Comparison of ENCODE assay signal across 18 cellular contexts in genomic region chr3:104825116-104825515, GRCh38.
DNase-seq lines count a peak whose midpoint lies in the region; ATAC-seq, FAIRE-seq and TF ChIP-seq lines count a peak whose summit lies in the region.
"Had no signal": no experiment of that assay in that cellular context is flagged by ENCODE, and none has a peak within 500 bp of the region (broad histone marks: within the 10 kb centered on the region; RNA-seq: fewer than 3 reads in every experiment).

No MANE protein-coding gene starts in this region.

- peak; percentile 28 for DNase-seq in DMS 273 treated with DMSO at 0.1 percent for 48 hours (lab: John Stamatoyannopoulos, UW)
- DNase-seq in NCI-H1417 treated with DMSO at 0.1 percent for 48 hours (lab: John Stamatoyannopoulos, UW): peak; percentile 46
- DNase-seq in brain pericyte (ENCODE audit: low read depth, low spot score): peak; percentile 92
- DNase-seq in neural crest cell (ENCODE audit: low read depth, low spot score): no peak
- DNase-seq in HTR-8/SVneo (ENCODE audit: insufficient read length, low spot score): no peak
- DNase-seq in NCI-H345 treated with DMSO at 0.1 percent for 48 hours (lab: John Stamatoyannopoulos, UW; ENCODE audit: unreplicated experiment): no peak
- no peak for DNase-seq in activated CD4-positive, CD25-positive, alpha-beta regulatory T cell (lab: John Stamatoyannopoulos, UW)
- DNase-seq: activated CD8-positive, alpha-beta memory T cell treated with anti-CD3 and anti-CD28 coated beads for 24 hours; activated gamma-delta T cell treated with Interleukin-2 at 50 U/mL for 16 hours; brain microvascular endothelial cell; effector CD8-positive, alpha-beta T cell; gastrocnemius medialis; NCI-H1105 treated with DMSO at 0.1 percent for 48 hours; stimulated activated CD4-positive, alpha-beta T cell treated with anti-CD3 and anti-CD28 coated beads, Interleukin-2, amount 100 ng/mL, for 48 hours had no signal

- H3K27me3 Mint-ChIP-seq in neural crest cell (ENCODE audit: low read depth): no peaks in the 10 kb centered on the region

- peak overlapping the region; percentile 70 for H3K27ac Mint-ChIP-seq in neural crest cell (ENCODE audit: unreplicated experiment)

- no peak for TF ChIP-seq CTCF in neural crest cell (conservative IDR thresholded peaks at IDR 0.05)

- no peak overlapping the region for H3K4me3 Mint-ChIP-seq in neural crest cell

- no peak for ATAC-seq in HG03469 (IDR thresholded peaks at IDR 0.05; ENCODE audit: unreplicated experiment)
- ATAC-seq: gastrocnemius medialis, K562 had no signal

- H3K36me3 Mint-ChIP-seq in neural crest cell (ENCODE audit: low read depth): peaks cover 14% of the 10 kb centered on the region

- H3K4me1 Mint-ChIP-seq in neural crest cell: peaks cover 17% of the 10 kb centered on the region

- FAIRE-seq in HTR-8/SVneo (lab: Jason Lieb, UNC): no peak
- FAIRE-seq: G401.6, GM19239, K562 had no signal

- peaks cover 16% of the 10 kb centered on the region for H3K9me3 Mint-ChIP-seq in neural crest cell

Comparison
In these comparisons a context has a peak if more than half of its experiments do, and no peak if none do; other contexts are left out.
1. DNase-seq: peak in DMS 273 treated with DMSO at 0.1 percent for 48 hours (single experiment), NCI-H1417 treated with DMSO at 0.1 percent for 48 hours (single experiment) and brain pericyte (single experiment); none in neural crest cell (single experiment), HTR-8/SVneo (single experiment), NCI-H345 treated with DMSO at 0.1 percent for 48 hours (single experiment) and activated CD4-positive, CD25-positive, alpha-beta regulatory T cell (0 of 4).